1 cellular context compared by ENCODE assay signal in genomic region chr12:105110851-105111250, GRCh38.
TF ChIP-seq lines count a peak whose summit lies in the region.

No MANE protein-coding gene starts in this region.

TF ChIP-seq in GM12878, 131 proteins besides CTCF, POLR2A, EP300 and RAD21:
- TF ChIP-seq HDGF (IDR thresholded peaks at IDR 0.05): no peak
